11 cellular contexts compared by ENCODE assay signal in genomic region chr18:58176915-58177717, GRCh38.
DNase-seq lines count a peak whose midpoint lies in the region; ATAC-seq, FAIRE-seq and TF ChIP-seq lines count a peak whose summit lies in the region.
"Had no signal": no experiment of that assay in that cellular context is flagged by ENCODE, and none has a peak within 500 bp of the region (broad histone marks: within the 10 kb centered on the region; RNA-seq: fewer than 3 reads in every experiment).

No MANE protein-coding gene starts in this region.

- no peak for TF ChIP-seq POLR2A in HCT116 (IDR thresholded peaks at IDR 0.05; ENCODE audit: borderline replicate concordance, extremely low read depth, insufficient read depth, insufficient read length)
- TF ChIP-seq POLR2A in stomach (IDR thresholded peaks at IDR 0.05): no peak
- TF ChIP-seq POLR2A in gastrocnemius medialis (IDR thresholded peaks at IDR 0.05): no peak

- no peaks in the 10 kb centered on the region for H4K20me1 ChIP-seq in HCT116 (ENCODE audit: insufficient read depth)
- H4K20me1 ChIP-seq in keratinocyte (ENCODE audit: control insufficient read depth, extremely low read depth, insufficient read depth, low read length): no peaks in the 10 kb centered on the region

- dilution Hi-C loops in keratinocyte (cut with MboI; ENCODE audit: extremely low pct_ligation_motif_present, low sequenced_read_pairs): no loop called here

- ATAC-seq in HCT116: peak; percentile 68
- no peak for ATAC-seq in gastrocnemius medialis
- no peak for ATAC-seq in HG02938 (IDR thresholded peaks at IDR 0.05; ENCODE audit: unreplicated experiment)
- ATAC-seq: activated naive CD4-positive, alpha-beta T cell treated with anti-CD3 and anti-CD28 coated beads, Interleukin-2, amount 50 U/mL, for 72 hours had no signal

- intact Hi-C loops in HCT116 (cut with micrococcal nuclease): no loop called here
- intact Hi-C loops in stomach (cut with DNase I; ENCODE audit: low total_unique reads): no loop called here
- intact Hi-C loops in gastrocnemius medialis (cut with DNase I; ENCODE audit: low total_unique reads): no loop called here

- no peaks in the 10 kb centered on the region for H3K9me1 ChIP-seq in keratinocyte (ENCODE audit: control insufficient read depth, extremely low read depth, insufficient read depth, low read length)

- no peaks in the 10 kb centered on the region for H3K9me3 ChIP-seq in HCT116 (ENCODE audit: control insufficient read depth in 1 of 2, insufficient read depth in 1 of 2, low read depth in 1 of 2, low read length in 2 of 2)
- no peaks in the 10 kb centered on the region for H3K9me3 ChIP-seq in keratinocyte (ENCODE audit: control insufficient read depth, low read depth, low read length)
- H3K9me3 ChIP-seq in stomach: no peaks in the 10 kb centered on the region
- no peaks in the 10 kb centered on the region for H3K9me3 ChIP-seq in gastrocnemius medialis

- H3K4me3 ChIP-seq in HCT116 (replicated peaks in 1 of 2; ENCODE audit: low read depth in 1 of 2, low read length in 2 of 2): peak overlapping the region in 1 of 2 experiments; percentile 33; a peak in 2 of 4 replicates
- H3K4me3 ChIP-seq in keratinocyte (ENCODE audit: control insufficient read depth in 2 of 3, extremely low read depth in 1 of 3, insufficient read depth in 2 of 3, low read depth in 1 of 3, low read length in 3 of 3): peak overlapping the region in 1 of 3 experiments; percentile 21
- H3K4me3 ChIP-seq in stomach: no peak overlapping the region
- H3K4me3 ChIP-seq in gastrocnemius medialis: no peak overlapping the region

- H3K27me3 ChIP-seq in HCT116 (ENCODE audit: insufficient read depth, low read length): no peaks in the 10 kb centered on the region
- H3K27me3 ChIP-seq in keratinocyte (ENCODE audit: control insufficient read depth, extremely low read depth, insufficient read depth, low read length): no peaks in the 10 kb centered on the region
- H3K27me3 ChIP-seq in stomach: no peaks in the 10 kb centered on the region
- H3K27me3 ChIP-seq in gastrocnemius medialis: no peaks in the 10 kb centered on the region

- H3K4me2 ChIP-seq in HCT116 (ENCODE audit: low read length): peak overlapping the region; percentile 72
- peak overlapping the region; percentile 73 for H3K4me2 ChIP-seq in keratinocyte (ENCODE audit: control insufficient read depth, extremely low read depth, insufficient read depth, low read depth, low read length)

- H3K27ac ChIP-seq in HCT116 (ENCODE audit: low read depth, low read length) (peak overlapping the region; percentile 19; the same call in 1 of the 2 replicates), keratinocyte (ENCODE audit: control insufficient read depth, insufficient read depth, low read length) (peak overlapping the region; percentile 41), stomach (peak overlapping the region in 3 of 5 donors; percentile 28 to 41 (median 37)), caudate nucleus (ENCODE audit: low read depth, low read length) (no peak overlapping the region), gastrocnemius medialis (no peak overlapping the region)

- CTCF ChIA-PET in HCT116 (lab: Charles Lee): interaction anchor here (1.0 to 1.5 kb wide), 4 partner anchors 10 to 295 kb away, joined by 4 to 6 read pairs (median 4); no protein-coding TSS in a partner anchor

- no peaks in the 10 kb centered on the region for H3K36me3 ChIP-seq in HCT116 (ENCODE audit: control insufficient read depth in 1 of 2, insufficient read depth in 2 of 2, low read length in 2 of 2)
- no peaks in the 10 kb centered on the region for H3K36me3 ChIP-seq in keratinocyte (ENCODE audit: control insufficient read depth in 2 of 2, extremely low read depth in 1 of 2, insufficient read depth in 2 of 2, low read length in 2 of 2)
- H3K36me3 ChIP-seq in stomach: peaks cover 0 to 1% (median 0%) of the 10 kb centered on the region in 4 donors
- no peaks in the 10 kb centered on the region for H3K36me3 ChIP-seq in gastrocnemius medialis

- no peaks in the 10 kb centered on the region for H3K79me2 ChIP-seq in HCT116 (ENCODE audit: insufficient read depth, low read length)
- H3K79me2 ChIP-seq in keratinocyte (ENCODE audit: control insufficient read depth, insufficient read depth, low read length): peaks cover 6% of the 10 kb centered on the region

- TF ChIP-seq CTCF in HCT116 (IDR thresholded peaks at IDR 0.05 in 2 of 3, conservative IDR thresholded peaks at IDR 0.05 in 1 of 3; ENCODE audit: borderline replicate concordance in 1 of 3, insufficient read depth in 1 of 3, low read depth in 2 of 3, low read length in 2 of 3) (no peak), keratinocyte (optimal IDR thresholded peaks at IDR 0.05 in 1 of 3, IDR thresholded peaks at IDR 0.05 in 1 of 3, conservative IDR thresholded peaks at IDR 0.05 in 1 of 3; ENCODE audit: extremely low read depth in 1 of 3, insufficient read depth in 2 of 3, low read length in 3 of 3) (no peak), stomach (IDR thresholded peaks at IDR 0.05) (no peak), gastrocnemius medialis (IDR thresholded peaks at IDR 0.05 in 4 of 5, conservative IDR thresholded peaks at IDR 0.05 in 1 of 5) (no peak)

- peak overlapping the region; percentile 9; the same call in 1 of the 2 replicates for H3K9ac ChIP-seq in HCT116 (ENCODE audit: low read length)
- peak overlapping the region; percentile 29 for H3K9ac ChIP-seq in keratinocyte (ENCODE audit: control insufficient read depth, extremely low read depth, insufficient read depth, low read length)

- no TSS peak for BruUV-seq in HCT116 (replicated peaks; lab: Mats Ljungman, UMichigan)

- peak; percentile 67 for FAIRE-seq in keratinocyte (lab: Jason Lieb, UNC)

- H2AFZ ChIP-seq in HCT116 (ENCODE audit: low read depth, low read length, poor library complexity, severe bottlenecking): no peak overlapping the region
- peak overlapping the region; percentile 59 for H2AFZ ChIP-seq in keratinocyte (ENCODE audit: control insufficient read depth, low read length)

- TF ChIP-seq RAD21 in HCT116 (IDR thresholded peaks at IDR 0.05; ENCODE audit: low read depth): no peak

- DNase-seq in HCT116 (ENCODE audit: low read depth, low spot score): no peak
- peak; percentile 83 for DNase-seq in amniotic stem cell (lab: John Stamatoyannopoulos, UW)
- peak; percentile 60 for DNase-seq in keratinocyte (ENCODE audit: low read depth, low spot score)
- DNase-seq in stomach: no peak
- no peak for DNase-seq in NCI-H82 treated with DMSO at 0.1 percent for 48 hours (lab: John Stamatoyannopoulos, UW; ENCODE audit: unreplicated experiment)
- no peak for DNase-seq in caudate nucleus (lab: John Stamatoyannopoulos, UW)
- DNase-seq in gastrocnemius medialis: no peak
- DNase-seq: NCI-H1930; stimulated activated CD4-positive, alpha-beta T cell treated with anti-CD3 and anti-CD28 coated beads, Interleukin-2, amount 100 ng/mL, for 24 hours had no signal

- WGBS in stomach, 5 donors: 42 to 48% (median 44%) methylated on average over 13 of the region's 13 CpGs

- H3K9me2 ChIP-seq in HCT116 (ENCODE audit: insufficient read depth): no peaks in the 10 kb centered on the region

- H3K4me1 ChIP-seq in HCT116 (ENCODE audit: control insufficient read depth in 1 of 2, insufficient read depth in 2 of 2, low read length in 2 of 2) (peaks cover 17 to 22% of the 10 kb centered on the region in 2 experiments), keratinocyte (ENCODE audit: control insufficient read depth, extremely low read depth, insufficient read depth, low read length) (peaks cover 13% of the 10 kb centered on the region), stomach (peaks cover 22 to 62% (median 56%) of the 10 kb centered on the region in 4 donors), gastrocnemius medialis (no peaks in the 10 kb centered on the region)

- RAD21 ChIA-PET in HCT116 (lab: Charles Lee; ENCODE audit: low non-redundant PET in 1 of 2, low total read pairs in 2 of 2, uncharacterized antibody in 2 of 2, unreplicated experiment in 2 of 2): no interaction called here

- no peak for TF ChIP-seq EP300 in stomach (IDR thresholded peaks at IDR 0.05)

- POLR2A ChIA-PET in HCT116 (lab: Charles Lee): no interaction called here

- in situ Hi-C loops in gastrocnemius medialis (cut with MboI; ENCODE audit: low sequenced_read_pairs in 4 of 4): loop anchor here in 1 of 4 donors (25.0 kb wide), 1 partner anchor 160 kb away; no protein-coding TSS in a partner anchor

TF ChIP-seq in HCT116, 20 proteins besides CTCF, POLR2A, EP300 and RAD21:
- TF ChIP-seq EZH2 (IDR thresholded peaks at IDR 0.05) (no peak), CBX3 (IDR thresholded peaks at IDR 0.05; ENCODE audit: low read depth) (peak; percentile 55; the same call in 1 of the 2 replicates), FOSL1 (IDR thresholded peaks at IDR 0.05; ENCODE audit: low read depth) (peak; percentile 53; the same call in 1 of the 2 replicates), SRF (IDR thresholded peaks at IDR 0.05; ENCODE audit: low read depth) (no peak), ZFX (IDR thresholded peaks at IDR 0.05) (no peak), CEBPB (IDR thresholded peaks at IDR 0.05; ENCODE audit: low read depth) (no peak), TCF7L2 (IDR thresholded peaks at IDR 0.05; ENCODE audit: borderline replicate concordance, extremely low read depth, insufficient read depth, insufficient read length) (no peak), JUND (IDR thresholded peaks at IDR 0.05) (peak; percentile 58), ELF1 (IDR thresholded peaks at IDR 0.05; ENCODE audit: borderline replicate concordance, low read depth) (no peak), EZH2phosphoT487 (IDR thresholded peaks at IDR 0.05; ENCODE audit: borderline replicate concordance) (no peak), SP1 (IDR thresholded peaks at IDR 0.05; ENCODE audit: low read depth) (0 out of 2 replicates have a peak, but pooled peaks have one; percentile 51), EGR1 (IDR thresholded peaks at IDR 0.05; ENCODE audit: low read depth) (no peak), POLR2AphosphoS5 (IDR thresholded peaks at IDR 0.05; ENCODE audit: low read depth, low read length) (0 out of 2 replicates have a peak, but pooled peaks have one; percentile 14)

Comparison
In these comparisons a context has a peak if more than half of its experiments do, and no peak if none do; other contexts are left out.
1. DNase-seq: peak in amniotic stem cell (single experiment) and keratinocyte (single experiment); none in HCT116 (single experiment), stomach (single experiment), NCI-H82 treated with DMSO at 0.1 percent for 48 hours (single experiment), caudate nucleus (0 of 61) and gastrocnemius medialis (0 of 2).
2. H3K27ac ChIP-seq: peak in HCT116 (single experiment), keratinocyte (single experiment) and stomach (3 of 5); none in caudate nucleus (single experiment) and gastrocnemius medialis (0 of 4).